In the genomic region with DNA sequence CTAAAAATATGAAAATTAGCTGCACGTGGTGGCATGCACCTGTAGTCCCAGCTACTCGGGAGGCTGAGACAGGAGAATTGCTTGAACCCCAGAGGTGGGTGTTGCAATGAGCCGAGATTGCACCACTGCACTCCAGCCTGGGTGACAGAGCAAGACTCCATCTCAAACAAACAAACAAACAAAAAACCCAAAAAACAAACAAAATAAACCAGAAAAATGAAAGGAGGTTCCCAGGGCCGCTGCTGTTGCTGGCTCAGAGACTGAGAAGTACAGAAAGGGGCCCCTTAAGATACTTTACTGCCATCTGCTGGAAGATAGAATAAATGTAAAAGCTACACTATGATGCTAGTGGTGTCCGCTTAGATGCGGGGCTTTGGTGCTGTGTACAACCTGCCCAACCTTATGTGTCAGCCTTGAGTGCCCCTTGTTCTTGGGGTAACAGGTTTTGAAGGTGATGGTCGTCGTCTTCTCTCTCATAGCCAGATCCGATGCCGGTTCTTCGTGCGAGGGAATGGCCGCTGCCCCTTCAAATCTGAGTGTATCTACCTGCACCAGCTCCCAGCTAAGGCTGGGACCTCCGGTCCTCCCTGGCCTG, we compare ENCODE assay signal across 8 cellular contexts. TPM values are rescaled to one million over a fixed set of nuclear protein-coding genes. Genes with fewer than 3 reads are reported as not detected.
DNase-seq lines count a peak whose midpoint lies in the region; ATAC-seq and TF ChIP-seq lines count a peak whose summit lies in the region.

No MANE protein-coding gene starts in this region.

- no peaks in the 10 kb centered on the region for H3K9me3 Mint-ChIP-seq in natural killer cell

- ATAC-seq in HG03159 (IDR thresholded peaks at IDR 0.05; ENCODE audit: unreplicated experiment) (peak; percentile 38), esophagus mucosa (peak; percentile 53), natural killer cell (peak; percentile 61 to 71 (median 61)), GM18868 (IDR thresholded peaks at IDR 0.05; ENCODE audit: unreplicated experiment) (no peak), GM21529 (IDR thresholded peaks at IDR 0.05; ENCODE audit: unreplicated experiment) (no peak)

- H3K4me1 Mint-ChIP-seq in natural killer cell: peaks cover 23 to 37% of the 10 kb centered on the region in 2 donors

- peak; percentile 69 for TF ChIP-seq CTCF in natural killer cell (IDR thresholded peaks at IDR 0.05)

- H3K4me3 Mint-ChIP-seq in natural killer cell: peak overlapping the region; percentile 47

- DNase-seq in ELF-1 (ENCODE audit: low read depth, low spot score): peak; percentile 58
- DNase-seq in NCI-H345 treated with DMSO at 0.1 percent for 48 hours (lab: John Stamatoyannopoulos, UW; ENCODE audit: unreplicated experiment): peak; percentile 80
- peak; percentile 47 for DNase-seq in activated CD4-positive, alpha-beta T cell treated with anti-CD3 and anti-CD28 coated beads for 48 hours
- no peak for DNase-seq in natural killer cell

- H3K36me3 Mint-ChIP-seq in natural killer cell: no peaks in the 10 kb centered on the region

- intact Hi-C loops in natural killer cell (cut with micrococcal nuclease): loop anchor here (1.0 kb wide), 2 partner anchors 107 to 152 kb away; a partner anchor contains a TSS

- peak overlapping the region; percentile 38 to 54 for H3K27ac Mint-ChIP-seq in natural killer cell

- peaks cover 0 to 2% of the 10 kb centered on the region in 2 donors for H3K27me3 Mint-ChIP-seq in natural killer cell (ENCODE audit: low read depth in 2 of 2)

RNA-seq across cellular contexts. Expression of a gene that starts 2.8 kb away (rescaled TPM):
- total RNA-seq in esophagus mucosa (10.4 TPM), natural killer cell (1 to 10 TPM; 2.2 to 3.2 (median 2.6) TPM)

RNA-seq across cellular contexts. Expression of a gene that starts 18.8 kb away (rescaled TPM):
- total RNA-seq in esophagus mucosa (1,723 TPM), natural killer cell (100 to 1,000 TPM; 723 to 943 (median 942) TPM)

RNA-seq across cellular contexts. Expression of a gene that starts 47.5 kb away (rescaled TPM):
- total RNA-seq in esophagus mucosa: 21.7 TPM
- total RNA-seq in natural killer cell: under 1 TPM in 1 of 3 donors, not detected in 2; 0.39 TPM

Comparison
In these comparisons a context has a peak if more than half of its experiments do, and no peak if none do; other contexts are left out.
1. ATAC-seq: peak in HG03159 (single experiment), esophagus mucosa (single experiment) and natural killer cell (3 of 3); none in GM18868 (single experiment) and GM21529 (single experiment).
2. RNA of a gene that starts 47.5 kb away (total RNA-seq): 21.7 TPM in esophagus mucosa (single experiment); 0.39 TPM in natural killer cell; every median in the first group is over 10 times any median in the second.